Comparison of ENCODE assay signal across 16 cellular contexts in the genomic region with DNA sequence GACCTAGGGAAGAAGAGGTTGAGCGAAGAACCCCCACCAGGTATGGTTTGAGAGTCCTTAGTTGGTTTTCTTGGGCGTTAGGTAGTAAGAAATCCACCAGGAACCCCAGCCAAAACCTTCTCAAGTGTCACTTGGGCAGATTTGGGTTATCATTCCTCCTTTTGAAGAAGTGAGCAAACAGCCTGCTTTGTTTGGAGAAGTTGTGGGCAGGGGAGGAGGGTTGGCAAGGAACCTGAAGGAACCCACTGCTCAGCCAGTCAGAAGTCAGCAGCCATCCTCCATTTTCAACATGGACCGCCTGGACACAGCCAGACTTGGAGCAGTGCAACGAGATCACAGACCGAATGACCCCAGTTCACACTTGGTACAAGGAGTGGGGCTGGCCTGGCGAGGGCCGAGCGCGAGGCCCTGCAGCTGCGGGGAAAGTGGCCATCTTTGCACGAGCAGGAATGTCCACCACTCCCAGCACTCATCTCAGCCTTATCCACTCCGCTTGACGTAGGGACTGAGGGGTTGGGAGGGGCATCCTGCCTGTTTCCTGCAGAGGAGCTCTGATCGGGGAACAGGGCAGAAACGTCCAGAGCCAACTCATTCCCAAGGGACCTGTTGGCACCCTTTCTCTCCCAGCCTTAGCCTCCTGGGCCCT. TPM values are rescaled to one million over a fixed set of nuclear protein-coding genes. Genes with fewer than 3 reads are reported as not detected.
DNase-seq lines count a peak whose midpoint lies in the region; ATAC-seq and TF ChIP-seq lines count a peak whose summit lies in the region.
"Had no signal": no experiment of that assay in that cellular context is flagged by ENCODE, and none has a peak within 500 bp of the region (broad histone marks: within the 10 kb centered on the region; RNA-seq: fewer than 3 reads in every experiment).

No MANE protein-coding gene starts in this region.

- no peak overlapping the region for H3K27ac Mint-ChIP-seq in HFFc6

- H3K4me3 Mint-ChIP-seq in HFFc6, result no peak overlapping the region
- H3K4me3 Mint-ChIP-seq: naive B cell had no signal

- H3K36me3 ChIP-seq in left ventricle myocardium inferior, result peaks cover 43% of the 10 kb centered on the region
- H3K36me3 ChIP-seq in tibial nerve, result peaks cover 5 to 63% (median 28%) of the 10 kb centered on the region in 3 donors
- H3K36me3 ChIP-seq in mucosa of descending colon (ENCODE audit: low read depth), result no peaks in the 10 kb centered on the region

- no peaks in the 10 kb centered on the region; the same call in 1 of the 2 replicates for H3K36me3 Mint-ChIP-seq in HFFc6 (ENCODE audit: low read depth)
- H3K36me3 Mint-ChIP-seq: naive B cell had no signal

- H3K27me3 ChIP-seq in left ventricle myocardium inferior (ENCODE audit: low read depth) (no peaks in the 10 kb centered on the region), layer of hippocampus (ENCODE audit: control insufficient read depth, insufficient read depth, low read length) (no peaks in the 10 kb centered on the region), tibial nerve (no peaks in the 10 kb centered on the region)
- H3K27me3 ChIP-seq: testis had no signal

- no peak for TF ChIP-seq POLR2A in tibial nerve (IDR thresholded peaks at IDR 0.05)

- H3K9me3 Mint-ChIP-seq in HFFc6, result no peaks in the 10 kb centered on the region
- H3K9me3 Mint-ChIP-seq: naive B cell had no signal

- 52 to 54% methylated on average over 15 of the region's 15 CpGs for WGBS in tibial nerve, 2 donors

- DNase-seq in left ventricle myocardium inferior, result no peak
- DNase-seq in Right ventricle myocardium superior, result no peak
- DNase-seq in SKM-1 treated with dmso at 0.1 percent for 144 hours (lab: John Stamatoyannopoulos, UW; ENCODE audit: unreplicated experiment), result peak; percentile 77
- DNase-seq in tibial nerve (ENCODE audit: low spot score in 2 of 2), result no peak
- DNase-seq in germinal center (ENCODE audit: low spot score), result no peak
- no peak for DNase-seq in HFFc6
- no peak for DNase-seq in mucosa of descending colon
- DNase-seq: activated gamma-delta T cell treated with Interleukin-2 at 50 U/mL for 16 hours, Caco-2, kidney glomerular epithelial cell, naive B cell, NCI-H2029 treated with DMSO at 0.1 percent for 48 hours, retina, SHP77, testis had no signal

- H3K27ac ChIP-seq in left ventricle myocardium inferior (replicated peaks) (peak overlapping the region; percentile 9), layer of hippocampus (ENCODE audit: low read depth, low read length) (peak overlapping the region; percentile 13), tibial nerve (peak overlapping the region in 3 of 4 donors; percentile 12 to 66 (median 28))
- H3K27ac ChIP-seq: testis had no signal

- peaks cover 3% of the 10 kb centered on the region; the same call in 1 of the 2 replicates for H3K27me3 Mint-ChIP-seq in HFFc6 (ENCODE audit: insufficient read depth)
- H3K27me3 Mint-ChIP-seq: naive B cell had no signal

- intact Hi-C loops in left ventricle myocardium inferior (cut with micrococcal nuclease), result loop anchor here (10.0 kb wide), 1 partner anchor 189 kb away; no protein-coding TSS in a partner anchor
- intact Hi-C loops in Right ventricle myocardium superior (cut with DNase I), result loop anchor here (5.0 to 10.0 kb wide), 3 partner anchors 99 to 326 kb away; no protein-coding TSS in a partner anchor
- intact Hi-C loops in mucosa of descending colon (cut with DNase I, micrococcal nuclease), result loop anchor here in 1 of 2 donors (5.0 to 10.0 kb wide), 4 partner anchors 49 to 329 kb away; partner anchors contain the start of gene TRAPPC3

- H3K4me3 ChIP-seq in left ventricle myocardium inferior (no peak overlapping the region), tibial nerve (no peak overlapping the region), mucosa of descending colon (no peak overlapping the region)
- H3K4me3 ChIP-seq: testis had no signal

- TF ChIP-seq CTCF in left ventricle myocardium inferior (IDR thresholded peaks at IDR 0.05; ENCODE audit: borderline replicate concordance) (no peak), tibial nerve (IDR thresholded peaks at IDR 0.05) (no peak), HFFc6 (IDR thresholded peaks at IDR 0.05) (no peak), mucosa of descending colon (IDR thresholded peaks at IDR 0.05) (no peak)

- no peaks in the 10 kb centered on the region for H3K9me3 ChIP-seq in left ventricle myocardium inferior (replicated peaks)
- no peaks in the 10 kb centered on the region for H3K9me3 ChIP-seq in tibial nerve
- no peaks in the 10 kb centered on the region for H3K9me3 ChIP-seq in mucosa of descending colon
- H3K9me3 ChIP-seq: Caco-2, testis had no signal

- ATAC-seq in Right ventricle myocardium superior (ENCODE audit: poor library complexity) (no peak), mucosa of descending colon (no peak)

- TF ChIP-seq EP300 in tibial nerve (IDR thresholded peaks at IDR 0.05), result no peak

- peaks cover 48% of the 10 kb centered on the region for H3K4me1 ChIP-seq in left ventricle myocardium inferior
- peaks cover 0 to 74% (median 5%) of the 10 kb centered on the region in 4 donors for H3K4me1 ChIP-seq in tibial nerve
- no peaks in the 10 kb centered on the region for H3K4me1 ChIP-seq in mucosa of descending colon (ENCODE audit: low read depth)
- H3K4me1 ChIP-seq: Caco-2 had no signal

- H3K4me1 Mint-ChIP-seq in HFFc6 (ENCODE audit: low read depth), result peaks cover 24% of the 10 kb centered on the region

RNA-seq across cellular contexts. Expression of gene ADPRS, which starts 7.2 kb away (rescaled TPM):
- total RNA-seq in left ventricle myocardium inferior (17.8 TPM), Right ventricle myocardium superior (19.1 TPM), tibial nerve (10 to 100 TPM; 41.0 to 64.3 (median 48.0) TPM), mucosa of descending colon (10 to 100 TPM; 17.8 to 24.5 (median 18.0) TPM)
- 10 to 100 TPM; 24.4 to 30.9 (median 27.0) TPM for total RNA-seq in HFFc6 (2021; fragmentation: NEBNext Ultra II Directional; extraction: Animal tissue kit (Norgen Biotek cat#: 25700))

RNA-seq across cellular contexts. Expression of gene TEKT2, which starts 12.0 kb away (rescaled TPM):
- total RNA-seq in left ventricle myocardium inferior (not detected), Right ventricle myocardium superior (not detected), tibial nerve (under 1 TPM in 1 of 4 donors, not detected in 3; 0.90 TPM), mucosa of descending colon (under 1 TPM in 2 of 3 donors, not detected in 1; 0.19 to 0.32 TPM)
- not detected for total RNA-seq in HFFc6 (2021; fragmentation: NEBNext Ultra II Directional; extraction: Animal tissue kit (Norgen Biotek cat#: 25700))
- total RNA-seq: Caco-2 had no signal

RNA-seq across cellular contexts. Expression of gene COL8A2, which starts 29.1 kb away (rescaled TPM):
- total RNA-seq in left ventricle myocardium inferior (1.2 TPM), Right ventricle myocardium superior (1.4 TPM), tibial nerve (10 to 100 TPM; 26.7 to 57.9 (median 50.2) TPM), mucosa of descending colon (1 to 10 TPM in 2 of 3 donors, under 1 TPM in 1; 0.58 to 4.5 (median 1.5) TPM)
- 1 to 10 TPM; 1.9 to 6.4 (median 2.4) TPM for total RNA-seq in HFFc6 (2021; fragmentation: NEBNext Ultra II Directional; extraction: Animal tissue kit (Norgen Biotek cat#: 25700))

RNA-seq across cellular contexts. Expression of gene TRAPPC3, which starts 53.4 kb away (rescaled TPM):
- 54.6 TPM for total RNA-seq in left ventricle myocardium inferior
- 59.6 TPM for total RNA-seq in Right ventricle myocardium superior
- 10 to 100 TPM; 48.0 to 90.4 (median 69.1) TPM for total RNA-seq in tibial nerve
- total RNA-seq in HFFc6 (2021; fragmentation: NEBNext Ultra II Directional; extraction: Animal tissue kit (Norgen Biotek cat#: 25700)), result 10 to 100 TPM; 76.6 to 93.4 (median 78.6) TPM
- total RNA-seq in mucosa of descending colon, result 10 to 100 TPM; 55.7 to 86.6 (median 57.7) TPM
